In genomic region chr1:116377564-116378529, GRCh38 we compare ENCODE assay signal across 8 cellular contexts. TPM values are rescaled to one million over a fixed set of nuclear protein-coding genes. Genes with fewer than 3 reads are reported as not detected.
A peak's percentile ranks its signal among the peaks of the same experiment; 100 is the strongest.
DNase-seq lines count a peak whose midpoint lies in the region; ATAC-seq, FAIRE-seq and TF ChIP-seq lines count a peak whose summit lies in the region.

No MANE protein-coding gene starts in this region.

- peaks cover 5% of the 10 kb centered on the region for H3K36me3 ChIP-seq in CD4-positive, alpha-beta memory T cell (ENCODE audit: insufficient read depth, low read length)
- H3K36me3 ChIP-seq in K562 (ENCODE audit: control insufficient read depth, insufficient read depth, low read length) (peaks cover 31% of the 10 kb centered on the region), smooth muscle cell (ENCODE audit: low read depth) (no peaks in the 10 kb centered on the region)

- H3K27me3 Mint-ChIP-seq in CD4-positive, alpha-beta memory T cell = peaks cover 0 to 1% of the 10 kb centered on the region in 2 donors

- H3K9ac ChIP-seq in K562 (ENCODE audit: insufficient read depth in 1 of 2, low read depth in 2 of 2, low read length in 2 of 2) (peak overlapping the region; percentile 14 to 68; a peak in 3 of 4 replicates), smooth muscle cell (ENCODE audit: low read depth) (peak overlapping the region; percentile 53)

- peak; percentile 60 to 72 (median 68) for DNase-seq in CD4-positive, alpha-beta memory T cell
- peak; percentile 32 for DNase-seq in GM19238 (ENCODE audit: insufficient read length, low spot score)
- DNase-seq in RPMI8226 = peak; percentile 8
- DNase-seq in K562 (ENCODE audit: extremely low read depth in 1 of 4, low spot score in 3 of 4) = peak in 1 of 4 experiments; percentile 50
- DNase-seq in iris pigment epithelial cell (ENCODE audit: low read depth) = peak; percentile 97
- no peak for DNase-seq in smooth muscle cell (lab: John Stamatoyannopoulos, UW; ENCODE audit: unreplicated experiment)
- no peak for DNase-seq in D341Med (ENCODE audit: low spot score)

- H3K79me2 ChIP-seq in K562 (ENCODE audit: control insufficient read depth, insufficient read depth, low read length) = peaks cover 96% of the 10 kb centered on the region
- peaks cover 83% of the 10 kb centered on the region for H3K79me2 ChIP-seq in smooth muscle cell (ENCODE audit: low read depth)

- peaks cover 64 to 86% (median 77%) of the 10 kb centered on the region in 4 donors for H3K4me1 Mint-ChIP-seq in CD4-positive, alpha-beta memory T cell

- POLR2A ChIA-PET in CD4-positive, alpha-beta memory T cell (lab: Charles Lee; ENCODE audit: partially characterized antibody) = interaction anchor here (0.6 to 6.4 kb wide), 6 partner anchors 9 to 56 kb away, joined by 3 to 90 read pairs (median 30); no protein-coding TSS in a partner anchor
- POLR2A ChIA-PET in K562 (lab: Yijun Ruan, JAX) = interaction anchor here (0.6 to 4.5 kb wide), 4 partner anchors 10 to 108 kb away, joined by 3 to 26 read pairs (median 14); no protein-coding TSS in a partner anchor

- H2AFZ ChIP-seq in K562 (ENCODE audit: low read depth, low read length) = no peak overlapping the region
- H2AFZ ChIP-seq in smooth muscle cell (ENCODE audit: low read depth) = no peak overlapping the region

- peaks cover 0 to 29% of the 10 kb centered on the region in 2 donors for H3K36me3 Mint-ChIP-seq in CD4-positive, alpha-beta memory T cell

- TF ChIP-seq EP300 in K562 (IDR thresholded peaks at IDR 0.05; ENCODE audit: low read length) = no peak

- no peak for TF ChIP-seq RAD21 in K562 (CRISPR knock-in tag; conservative IDR thresholded peaks at IDR 0.05 in 1 of 2, IDR thresholded peaks at IDR 0.05 in 1 of 2)

- no TSS peak for BruUV-seq in K562 (replicated peaks; lab: Mats Ljungman, UMichigan)

- H3K27me3 ChIP-seq in CD4-positive, alpha-beta memory T cell (ENCODE audit: insufficient read depth, low read length) = no peaks in the 10 kb centered on the region
- H3K27me3 ChIP-seq in K562 (ENCODE audit: control insufficient read depth in 2 of 2, insufficient read depth in 2 of 2, low read length in 2 of 2) = no peaks in the 10 kb centered on the region
- no peaks in the 10 kb centered on the region for H3K27me3 ChIP-seq in smooth muscle cell (ENCODE audit: low read depth)

- CTCF ChIA-PET in CD4-positive, alpha-beta memory T cell (lab: Charles Lee; ENCODE audit: partially characterized antibody) = interaction anchor here (1.3 to 4.1 kb wide), 6 partner anchors 9 to 146 kb away, joined by 4 to 18 read pairs (median 12); no protein-coding TSS in a partner anchor
- CTCF ChIA-PET in K562 (lab: Yijun Ruan, JAX; ENCODE audit: low intra/inter-chr PET ratio) = no interaction called here

- ATAC-seq in HG03342 (IDR thresholded peaks at IDR 0.05; ENCODE audit: unreplicated experiment) = peak; percentile 64
- no peak for ATAC-seq in K562

- WGBS in K562 (ENCODE audit: insufficient coverage, low coverage, missing lambda C conversion rate) = 34% methylated on average over 13 of the region's 13 CpGs
- 58% methylated on average over 13 of the region's 13 CpGs for WGBS in smooth muscle cell (ENCODE audit: low lambda C conversion rate)

- peak overlapping the region in 1 of 2 donors; percentile 32 for H3K4me3 ChIP-seq in CD4-positive, alpha-beta memory T cell (ENCODE audit: low read length in 2 of 2)
- H3K4me3 ChIP-seq in K562 = no peak overlapping the region
- H3K4me3 ChIP-seq in smooth muscle cell = peak overlapping the region; percentile 96

- TF ChIP-seq CTCF in K562 (IDR thresholded peaks at IDR 0.05 in 2 of 3, conservative IDR thresholded peaks at IDR 0.05 in 1 of 3; ENCODE audit: insufficient read depth in 2 of 3, low read depth in 1 of 3, low read length in 3 of 3) (no peak), smooth muscle cell (IDR thresholded peaks at IDR 0.05; ENCODE audit: borderline replicate concordance, insufficient read depth, poor library complexity, severe bottlenecking) (no peak)

- intact Hi-C loops in CD4-positive, alpha-beta memory T cell (cut with micrococcal nuclease) = loop anchor here (1.0 to 10.0 kb wide), 6 partner anchors 52 to 387 kb away; no protein-coding TSS in a partner anchor
- intact Hi-C loops in K562 (cut with micrococcal nuclease) = no loop called here

- TF ChIP-seq POLR2A in K562 (conservative IDR thresholded peaks at IDR 0.05) = no peak

- H3K4me2 ChIP-seq in K562 (ENCODE audit: insufficient read depth, low read length) (peak overlapping the region; percentile 65), smooth muscle cell (peak overlapping the region; percentile 98)

- H3K9me3 Mint-ChIP-seq in CD4-positive, alpha-beta memory T cell = no peaks in the 10 kb centered on the region

- no peaks in the 10 kb centered on the region for H3K9me3 ChIP-seq in CD4-positive, alpha-beta memory T cell (ENCODE audit: control insufficient read depth in 1 of 2, low read length in 2 of 2)
- H3K9me3 ChIP-seq in K562 (replicated peaks; ENCODE audit: control insufficient read depth, insufficient read depth, low read depth, low read length) (no peaks in the 10 kb centered on the region), smooth muscle cell (replicated peaks; ENCODE audit: low read depth) (no peaks in the 10 kb centered on the region)

- peaks cover 84% of the 10 kb centered on the region for H3K4me1 ChIP-seq in CD4-positive, alpha-beta memory T cell (ENCODE audit: insufficient read depth, low read length)
- peaks cover 16 to 81% of the 10 kb centered on the region in 2 experiments for H3K4me1 ChIP-seq in K562 (replicated peaks in 1 of 2; ENCODE audit: control insufficient read depth in 2 of 2, insufficient read depth in 2 of 2, low read length in 2 of 2)
- peaks cover 44% of the 10 kb centered on the region for H3K4me1 ChIP-seq in smooth muscle cell (ENCODE audit: low read depth)

- H3K27ac ChIP-seq in CD4-positive, alpha-beta memory T cell (ENCODE audit: low read depth, low read length) = peak overlapping the region; percentile 71
- peak overlapping the region; percentile 43; the same call in 2 of the 3 replicates for H3K27ac ChIP-seq in K562 (ENCODE audit: extremely low read depth, low read depth, low read length)
- peak overlapping the region; percentile 95 for H3K27ac ChIP-seq in smooth muscle cell (ENCODE audit: low read depth)

- H4K20me1 ChIP-seq in K562 (replicated peaks; ENCODE audit: control insufficient read depth, insufficient read depth, low read length) (peaks cover 74% of the 10 kb centered on the region), smooth muscle cell (ENCODE audit: low read depth) (peaks cover 91% of the 10 kb centered on the region)

- H3F3A ChIP-seq in smooth muscle cell (ENCODE audit: low read depth) = peaks cover 23% of the 10 kb centered on the region

- peak overlapping the region; percentile 81 to 99 (median 88) for H3K4me3 Mint-ChIP-seq in CD4-positive, alpha-beta memory T cell

- in situ Hi-C loops in K562 (cut with MboI) = no loop called here

- peak overlapping the region; percentile 90 to 96 (median 94) for H3K27ac Mint-ChIP-seq in CD4-positive, alpha-beta memory T cell

- FAIRE-seq in K562 (lab: Jason Lieb, UNC) = peak; percentile 19

- peaks cover 6% of the 10 kb centered on the region for H3K9me1 ChIP-seq in K562 (ENCODE audit: control insufficient read depth, insufficient read depth, low read length)

TF ChIP-seq in K562, 482 proteins besides CTCF, POLR2A, EP300 and RAD21 (continues in another document):
- TF ChIP-seq CHD2 (IDR thresholded peaks at IDR 0.05; ENCODE audit: low read depth, low read length) (no peak), RAD51 (IDR thresholded peaks at IDR 0.05; ENCODE audit: borderline replicate concordance, low read depth) (peak; percentile 25; the same call in 1 of the 2 replicates), CREBBP (IDR thresholded peaks at IDR 0.05; ENCODE audit: low read depth, low read length) (no peak), CBFB (CRISPR knock-in tag; IDR thresholded peaks at IDR 0.05) (no peak), BRD9 (IDR thresholded peaks at IDR 0.05; ENCODE audit: low read depth, partially characterized antibody) (no peak), GATAD2A (IDR thresholded peaks at IDR 0.05) (no peak), GATAD2B (IDR thresholded peaks at IDR 0.05; ENCODE audit: borderline replicate concordance) (no peak), ARID3B (CRISPR knock-in tag; IDR thresholded peaks at IDR 0.05; ENCODE audit: borderline replicate concordance) (no peak), ZNF589 (CRISPR knock-in tag; IDR thresholded peaks at IDR 0.05; ENCODE audit: low read depth) (no peak)

RNA-seq across cellular contexts. Expression of gene ATP1A1, which starts 4.8 kb away (rescaled TPM):
- 100 to 1,000 TPM; 251 to 256 TPM for total RNA-seq in CD4-positive, alpha-beta memory T cell
- 10 to 100 TPM; 46.5 to 74.3 TPM for polyA plus RNA-seq in CD4-positive, alpha-beta memory T cell
- total RNA-seq in K562 (2011; cell fraction: chromatin; rRNA removed; ENCODE audit: low replicate concordance) = 725 and 867 TPM in 2 replicates
- total RNA-seq in K562 (2011; cell fraction: nucleolus; rRNA removed) = 1,035 and 1,106 TPM in 2 replicates
- total RNA-seq in K562 (2011; cell fraction: nucleoplasm; rRNA removed) = 881 and 968 TPM in 2 replicates
- total RNA-seq in K562 (2014; rRNA removed) (234 and 262 TPM in 2 replicates), K562 (2014; rRNA removed; fragmentation: Illumina TruSeq; extraction: Trizol) (109 and 122 TPM in 2 replicates), K562 (2015; rRNA removed; fragmentation: Illumina TruSeq; extraction: Trizol) (99.3 and 103 TPM in 2 replicates), K562 (2021) (319 and 354 TPM in 2 replicates), smooth muscle cell (93.0 and 104 TPM in 2 replicates)
- polyA plus RNA-seq in K562 (2011; rRNA removed) (358 and 513 TPM in 2 replicates), K562 (2014; fragmentation: Illumina TruSeq; extraction: Trizol) (358 and 388 TPM in 2 replicates), K562 (2014; fragmentation: Nextera tagmentation; extraction: Ambion mirVana) (100 to 1,000 TPM; 113 to 135 TPM), K562 (2014; rRNA removed) (261 and 293 TPM in 2 replicates), smooth muscle cell (75.7 and 96.1 TPM in 2 replicates)
- polyA plus RNA-seq in K562 (2011; cell fraction: cytosol; rRNA removed) = 378 and 399 TPM in 2 replicates
- 255 and 257 TPM in 2 replicates for polyA plus RNA-seq in K562 (2011; cell fraction: nucleus; rRNA removed)
- polyA plus RNA-seq in K562 (2012) = 185 and 295 TPM in 2 replicates
- polyA minus RNA-seq in K562 (2011; rRNA and poly(A)+ RNA removed) = 616 and 874 TPM in 2 replicates
- 258 and 300 TPM in 2 replicates for polyA minus RNA-seq in K562 (2011; cell fraction: cytosol; rRNA and poly(A)+ RNA removed)
- 138 and 192 TPM in 2 replicates for polyA minus RNA-seq in K562 (2011; cell fraction: nucleus; rRNA and poly(A)+ RNA removed)

Comparison
In these comparisons a context has a peak if more than half of its experiments do, and no peak if none do; other contexts are left out.
1. DNase-seq: peak in CD4-positive, alpha-beta memory T cell (5 of 5), GM19238 (single experiment), RPMI8226 (single experiment) and iris pigment epithelial cell (single experiment); none in smooth muscle cell (single experiment) and D341Med (single experiment).
2. H3K27ac ChIP-seq: peak in every context shown above with its lines; median percentile 95 in smooth muscle cell; 71 in CD4-positive, alpha-beta memory T cell; 43 in K562.